In genomic region chr9:130448035-130448624, GRCh38 we compare ENCODE assay signal across 12 cellular contexts. TPM values are rescaled to one million over a fixed set of nuclear protein-coding genes. Genes with fewer than 3 reads are reported as not detected.
DNase-seq lines count a peak whose midpoint lies in the region; ATAC-seq and TF ChIP-seq lines count a peak whose summit lies in the region.
"Had no signal": no experiment of that assay in that cellular context is flagged by ENCODE, and none has a peak within 500 bp of the region (broad histone marks: within the 10 kb centered on the region; RNA-seq: fewer than 3 reads in every experiment).

No MANE protein-coding gene starts in this region.

- no peak for ATAC-seq in stimulated activated naive B cell treated with anti-CD40 and anti-IgM and Interleukin-4, amounts not matched to agents 10 μg/mL and 1 μg/mL and 100 μg/mL, for 72 hours (replicated peaks)
- no peak for ATAC-seq in GM18858 (IDR thresholded peaks at IDR 0.05; ENCODE audit: unreplicated experiment)
- ATAC-seq: activated T-cell treated with anti-CD3 and anti-CD28 coated beads, Interleukin-2, amount 50 U/mL, for 4 hours; Panc1 had no signal

- peak overlapping the region; percentile 74; the same call in 1 of the 2 replicates for H2AFZ ChIP-seq in OCI-LY3 (ENCODE audit: low read depth, low read length)

- no peak overlapping the region for H3K4me3 Mint-ChIP-seq in stimulated activated naive B cell treated with anti-CD40 and anti-IgM and Interleukin-4, amounts not matched to agents 10 μg/mL and 1 μg/mL and 100 μg/mL, for 72 hours
- H3K4me3 Mint-ChIP-seq: activated T-cell treated with anti-CD3 and anti-CD28 coated beads, Interleukin-2, amount 50 U/mL, for 4 hours; memory B cell had no signal

- TF ChIP-seq EP300 in stomach (IDR thresholded peaks at IDR 0.05), result no peak

- WGBS in stomach, 5 donors, result 71 to 82% (median 74%) methylated on average over 9 to 12 of the region's 12 CpGs

- H3K36me3 Mint-ChIP-seq in stimulated activated naive B cell treated with anti-CD40 and anti-IgM and Interleukin-4, amounts not matched to agents 10 μg/mL and 1 μg/mL and 100 μg/mL, for 72 hours, result no peaks in the 10 kb centered on the region
- H3K36me3 Mint-ChIP-seq: memory B cell had no signal

- no peaks in the 10 kb centered on the region for H3K36me3 ChIP-seq in A673 (ENCODE audit: insufficient read depth, low read length, poor library complexity, severe bottlenecking)
- no peaks in the 10 kb centered on the region for H3K36me3 ChIP-seq in OCI-LY3 (replicated peaks; ENCODE audit: low read depth, low read length)
- no peaks in the 10 kb centered on the region for H3K36me3 ChIP-seq in stomach

- POLR2A ChIA-PET in A673 (lab: Charles Lee; ENCODE audit: low non-redundant PET), result interaction anchor here (0.6 to 1.5 kb wide), 2 partner anchors 50 to 242 kb away, joined by 3 to 4 read pairs; no protein-coding TSS in a partner anchor

- peak overlapping the region; percentile 68 for H3K4me2 ChIP-seq in OCI-LY3 (ENCODE audit: low read length)

- H3K9me3 Mint-ChIP-seq in stimulated activated naive B cell treated with anti-CD40 and anti-IgM and Interleukin-4, amounts not matched to agents 10 μg/mL and 1 μg/mL and 100 μg/mL, for 72 hours, result peaks cover 0 to 1% of the 10 kb centered on the region in 2 donors
- H3K9me3 Mint-ChIP-seq: activated T-cell treated with anti-CD3 and anti-CD28 coated beads, Interleukin-2, amount 50 U/mL, for 4 hours; memory B cell had no signal

- no peak overlapping the region for H3K4me3 ChIP-seq in A673 (ENCODE audit: low read depth, low read length, poor library complexity, severe bottlenecking)
- peak overlapping the region; percentile 25; the same call in 1 of the 2 replicates for H3K4me3 ChIP-seq in OCI-LY3 (ENCODE audit: low read length)
- no peak overlapping the region for H3K4me3 ChIP-seq in epithelial cell of esophagus (ENCODE audit: low read length)
- no peak overlapping the region for H3K4me3 ChIP-seq in stomach

- BruUV-seq in A673 (replicated peaks; lab: Mats Ljungman, UMichigan), result no TSS peak

- H3K27ac Mint-ChIP-seq in stimulated activated naive B cell treated with anti-CD40 and anti-IgM and Interleukin-4, amounts not matched to agents 10 μg/mL and 1 μg/mL and 100 μg/mL, for 72 hours, result no peak overlapping the region
- H3K27ac Mint-ChIP-seq: memory B cell had no signal

- H3K4me1 Mint-ChIP-seq in stimulated activated naive B cell treated with anti-CD40 and anti-IgM and Interleukin-4, amounts not matched to agents 10 μg/mL and 1 μg/mL and 100 μg/mL, for 72 hours, result peaks cover 5 to 6% of the 10 kb centered on the region in 2 donors
- H3K4me1 Mint-ChIP-seq: memory B cell had no signal

- intact Hi-C loops in A673 (cut with micrococcal nuclease; ENCODE audit: unreplicated experiment), result no loop called here
- intact Hi-C loops in stomach (cut with DNase I; ENCODE audit: low total_unique reads), result no loop called here

- H3K27ac ChIP-seq in A673 (ENCODE audit: low read depth, low read length, poor library complexity, severe bottlenecking), result peak overlapping the region; percentile 65
- peak overlapping the region; percentile 61 for H3K27ac ChIP-seq in OCI-LY3 (ENCODE audit: low read length)
- H3K27ac ChIP-seq in stomach, result no peak overlapping the region

- no peaks in the 10 kb centered on the region for H3K9me3 ChIP-seq in A673 (ENCODE audit: low read depth, low read length, poor library complexity, severe bottlenecking)
- H3K9me3 ChIP-seq in OCI-LY3 (ENCODE audit: insufficient read depth, low read length), result no peaks in the 10 kb centered on the region
- no peaks in the 10 kb centered on the region for H3K9me3 ChIP-seq in stomach

- CTCF ChIA-PET in A673 (lab: Charles Lee), result interaction anchor here (0.5 to 1.0 kb wide), 2 partner anchors 31 to 253 kb away, joined by 3 to 5 read pairs; no protein-coding TSS in a partner anchor

- H3K27me3 ChIP-seq in A673 (replicated peaks; ENCODE audit: insufficient read depth, low read depth, low read length, poor library complexity) (no peaks in the 10 kb centered on the region), OCI-LY3 (ENCODE audit: low read depth, low read length) (no peaks in the 10 kb centered on the region), stomach (peaks cover 0 to 27% (median 0%) of the 10 kb centered on the region in 3 donors)

- no peaks in the 10 kb centered on the region for H4K20me1 ChIP-seq in OCI-LY3 (ENCODE audit: insufficient read depth, low read length)

- peaks cover 46% of the 10 kb centered on the region for H3K4me1 ChIP-seq in A673 (ENCODE audit: insufficient read depth, low read length, poor library complexity, severe bottlenecking)
- H3K4me1 ChIP-seq in OCI-LY3 (ENCODE audit: low read length), result peaks cover 25% of the 10 kb centered on the region
- H3K4me1 ChIP-seq in stomach, result peaks cover 51 to 91% (median 72%) of the 10 kb centered on the region in 4 donors

- no peak for TF ChIP-seq POLR2A in stomach (IDR thresholded peaks at IDR 0.05)

- peak overlapping the region; percentile 48 for H3K9ac ChIP-seq in OCI-LY3 (ENCODE audit: low read length)

- TF ChIP-seq CTCF in A673 (conservative IDR thresholded peaks at IDR 0.05; ENCODE audit: low read depth, low read length) (no peak), OCI-LY3 (IDR thresholded peaks at IDR 0.05; ENCODE audit: low read depth, low read length) (no peak), epithelial cell of esophagus (IDR thresholded peaks at IDR 0.05; ENCODE audit: insufficient read depth, low read depth, low read length, missing control alignments) (no peak), stomach (IDR thresholded peaks at IDR 0.05) (no peak)

- peaks cover 44 to 81% of the 10 kb centered on the region in 2 donors for H3K27me3 Mint-ChIP-seq in stimulated activated naive B cell treated with anti-CD40 and anti-IgM and Interleukin-4, amounts not matched to agents 10 μg/mL and 1 μg/mL and 100 μg/mL, for 72 hours

- peak; percentile 55 for DNase-seq in A673 (ENCODE audit: low spot score)
- DNase-seq in ELR (ENCODE audit: low read depth), result peak; percentile 42
- peak; percentile 36 for DNase-seq in epithelial cell of esophagus (ENCODE audit: low read depth)
- DNase-seq in stimulated activated naive B cell treated with anti-CD40 and anti-IgM and Interleukin-4, amounts not matched to agents 10 μg/mL and 1 μg/mL and 100 μg/mL, for 72 hours, result no peak
- DNase-seq in stomach, result no peak
- DNase-seq in stimulated activated CD4-positive, alpha-beta T cell treated with anti-CD3 and anti-CD28 coated beads, Interleukin-2, amount 100 ng/mL, for 48 hours, result no peak
- DNase-seq: activated T-cell treated with anti-CD3 and anti-CD28 coated beads, Interleukin-2, amount 50 U/mL, for 4 hours; stimulated activated CD4-positive, alpha-beta T cell treated with anti-CD3 and anti-CD28 coated beads, Interleukin-4, amount 100 ng/mL, for 1 hour had no signal

- H3K79me2 ChIP-seq in OCI-LY3 (ENCODE audit: low read length), result no peaks in the 10 kb centered on the region

RNA-seq across cellular contexts. Expression of gene ASS1, which starts 3.4 kb away (rescaled TPM):
- total RNA-seq in A673 (2021), result 5.8 and 14.4 TPM in 2 replicates
- 10 to 100 TPM in 4 of 5 donors, 1 to 10 TPM in 1; 9.8 to 88.8 (median 51.9) TPM for total RNA-seq in stomach
- polyA plus RNA-seq in stomach, result 100 to 1,000 TPM in 1 of 3 donors, 10 to 100 TPM in 2; 65.8 to 147 (median 94.4) TPM

Comparison
In these comparisons a context has a peak if more than half of its experiments do, and no peak if none do; other contexts are left out.
1. DNase-seq: peak in A673 (single experiment), ELR (single experiment) and epithelial cell of esophagus (single experiment); none in stimulated activated naive B cell treated with anti-CD40 and anti-IgM and Interleukin-4, amounts not matched to agents 10 μg/mL and 1 μg/mL and 100 μg/mL, for 72 hours (single experiment), stomach (single experiment) and stimulated activated CD4-positive, alpha-beta T cell treated with anti-CD3 and anti-CD28 coated beads, Interleukin-2, amount 100 ng/mL, for 48 hours (0 of 2).
2. H3K27ac ChIP-seq: peak in A673 (single experiment) and OCI-LY3 (single experiment); none in stomach (0 of 5).